ENCODE assay signal across 20 cellular contexts in genomic region chr5:9782806-9783560, GRCh38.
A peak's percentile ranks its signal among the peaks of the same experiment; 100 is the strongest.
DNase-seq lines count a peak whose midpoint lies in the region; ATAC-seq, FAIRE-seq and TF ChIP-seq lines count a peak whose summit lies in the region.
"Had no signal": no experiment of that assay in that cellular context is flagged by ENCODE, and none has a peak within 500 bp of the region (broad histone marks: within the 10 kb centered on the region; RNA-seq: fewer than 3 reads in every experiment).

No MANE protein-coding gene starts in this region.

- H3K4me2 ChIP-seq in IMR-90 (ENCODE audit: low read depth, low read length), result peak overlapping the region; percentile 19

- H2BK5ac ChIP-seq in IMR-90 (ENCODE audit: low read depth, low read length, poor library complexity, severe bottlenecking), result peak overlapping the region; percentile 16

- BruUV-seq in IMR-90 (replicated peaks; lab: Mats Ljungman, UMichigan), result no TSS peak

- H3K18ac ChIP-seq in IMR-90 (ENCODE audit: low read depth, low read length), result peak overlapping the region; percentile 69

- H3K27ac ChIP-seq in IMR-90 (ENCODE audit: insufficient read depth, low read length) (peak overlapping the region; percentile 76; the same call in 1 of the 2 replicates), lower lobe of right lung (no peak overlapping the region)
- H3K27ac ChIP-seq: body of pancreas had no signal

- CTCF ChIA-PET in IMR-90 (lab: Yijun Ruan, JAX), result interaction anchor here (1.1 kb wide), 1 partner anchor 16 kb away, joined by 3 read pairs; no protein-coding TSS in a partner anchor

- peaks cover 19% of the 10 kb centered on the region for H3K4me1 ChIP-seq in IMR-90 (ENCODE audit: control insufficient read depth, insufficient read depth, low read length)
- no peaks in the 10 kb centered on the region for H3K4me1 ChIP-seq in lower lobe of right lung
- H3K4me1 ChIP-seq: body of pancreas had no signal

- no peak for FAIRE-seq in GM19239 (lab: Jason Lieb, UNC)

- H3K56ac ChIP-seq in IMR-90 (ENCODE audit: extremely low read depth, insufficient read depth, low read length), result no peak overlapping the region

- peak overlapping the region; percentile 88 for H2BK120ac ChIP-seq in IMR-90 (ENCODE audit: low read depth, low read length)

- H2BK20ac ChIP-seq in IMR-90 (ENCODE audit: low read depth, low read length), result peak overlapping the region; percentile 87

- H3K9ac ChIP-seq in IMR-90 (ENCODE audit: low read depth, low read length), result no peak overlapping the region

- H3K4me3 ChIP-seq in IMR-90 (ENCODE audit: insufficient read depth, low read depth, low read length) (no peak overlapping the region), lower lobe of right lung (no peak overlapping the region)
- H3K4me3 ChIP-seq: body of pancreas had no signal

- no peak for TF ChIP-seq POLR2A in IMR-90 (IDR thresholded peaks at IDR 0.05; ENCODE audit: low read depth, low read length)

- POLR2A ChIA-PET in IMR-90 (lab: Charles Lee; ENCODE audit: unreplicated experiment), result no interaction called here

- intact Hi-C loops in IMR-90 (cut with micrococcal nuclease) (loop anchor here (5.0 kb wide), 1 partner anchor 236 kb away; the partner anchor contains the start of gene SEMA5A), lower lobe of right lung (cut with DNase I) (no loop called here)

- peak overlapping the region; percentile 73 for H2AK9ac ChIP-seq in IMR-90 (replicated peaks; ENCODE audit: low read depth, low read length, poor library complexity)

- in situ Hi-C loops in IMR-90 (cut with MboI; ENCODE audit: low sequenced_read_pairs), result no loop called here

- H4K20me1 ChIP-seq in IMR-90 (ENCODE audit: insufficient read depth, low read length), result no peaks in the 10 kb centered on the region

- ATAC-seq in IMR-90 (ENCODE audit: low read depth), result peak; percentile 77
- no peak for ATAC-seq in lower lobe of right lung
- ATAC-seq: body of pancreas; CD8-positive, alpha-beta T cell; naive thymus-derived CD4-positive, alpha-beta T cell; Right ventricle myocardium inferior; stimulated activated naive B cell treated with anti-CD40 and anti-IgM and Interleukin-4, amounts not matched to agents 10 μg/mL and 1 μg/mL and 100 μg/mL, for 72 hours had no signal

- no CpG with 5 or more reads among the region's 7 CpGs for WGBS in IMR-90 (ENCODE audit: extremely low coverage in 2 of 2, insufficient read length in 1 of 2), 2 experiments

- no peaks in the 10 kb centered on the region for H3K36me3 ChIP-seq in IMR-90 (ENCODE audit: control insufficient read depth, insufficient read depth, low read length)
- H3K36me3 ChIP-seq in lower lobe of right lung, result no peaks in the 10 kb centered on the region

- H3K14ac ChIP-seq in IMR-90 (replicated peaks; ENCODE audit: low read depth, low read length), result peak overlapping the region; percentile 67

- DNase-seq in DMS 273 (lab: John Stamatoyannopoulos, UW; ENCODE audit: unreplicated experiment), result peak; percentile 72
- peak; percentile 91 for DNase-seq in IMR-90
- peak; percentile 85 for DNase-seq in dedifferentiated amniotic fluid mesenchymal stem cell (ENCODE audit: extremely low spot score)
- peak; percentile 3 for DNase-seq in myocyte (ENCODE audit: low read depth)
- no peak for DNase-seq in lower lobe of right lung
- no peak for DNase-seq in GM19239 (ENCODE audit: insufficient read length, low spot score)
- no peak for DNase-seq in activated T-cell treated with anti-CD3 and anti-CD28 coated beads, Interleukin-2, amount 50 U/mL, for 1 hour
- no peak for DNase-seq in DMS79 treated with DMSO at 0.1 percent for 48 hours (lab: John Stamatoyannopoulos, UW)
- DNase-seq: activated CD4-positive, alpha-beta memory T cell treated with anti-CD3 and anti-CD28 coated beads for 36 hours; body of pancreas; CD8-positive, alpha-beta T cell; effector memory CD4-positive, alpha-beta T cell; kidney glomerular epithelial cell; naive thymus-derived CD4-positive, alpha-beta T cell; NCI-H1436 treated with DMSO at 0.1 percent for 48 hours; NK-92 treated with Interleukin-12 subunit alpha and Interleukin-12 subunit beta, amount 100 ng/mL, for 24 hours; stimulated activated CD4-positive, alpha-beta T cell treated with anti-CD3 and anti-CD28 coated beads, Interleukin-4, amount 100 ng/mL, for 4 hours; stimulated activated naive B cell treated with anti-CD40 and anti-IgM and Interleukin-4, amounts not matched to agents 10 μg/mL and 1 μg/mL and 100 μg/mL, for 72 hours; T-helper 9 cell had no signal

- peaks cover 7% of the 10 kb centered on the region for H3K9me1 ChIP-seq in IMR-90 (ENCODE audit: insufficient read depth, low read length)

- no peaks in the 10 kb centered on the region for H3K79me1 ChIP-seq in IMR-90 (ENCODE audit: low read depth in 1 of 2, low read length in 2 of 2)

- peak overlapping the region; percentile 45 for H4K91ac ChIP-seq in IMR-90 (ENCODE audit: insufficient read depth, low read depth, low read length)

- peak overlapping the region; percentile 13; the same call in 2 of the 3 replicates for H2BK15ac ChIP-seq in IMR-90 (ENCODE audit: low read depth, low read length)

- peak overlapping the region; percentile 62 for H4K5ac ChIP-seq in IMR-90 (ENCODE audit: low read depth, low read length)

- peak overlapping the region; percentile 81 for H3K4ac ChIP-seq in IMR-90 (ENCODE audit: low read depth, low read length)

- no peak for TF ChIP-seq RAD21 in IMR-90 (IDR thresholded peaks at IDR 0.05; ENCODE audit: low read length)

- no peak overlapping the region; the same call in 1 of the 2 replicates for H2AK5ac ChIP-seq in IMR-90 (ENCODE audit: low read depth, low read length)

- peak overlapping the region in 1 of 2 experiments; percentile 78; a peak in 2 of 4 replicates for H4K8ac ChIP-seq in IMR-90 (ENCODE audit: low read depth in 2 of 2, low read length in 2 of 2)

- peak overlapping the region; percentile 70; the same call in 1 of the 2 replicates for H3K23ac ChIP-seq in IMR-90 (ENCODE audit: low read depth, low read length)

- dilution Hi-C loops in IMR-90 (cut with HindIII; ENCODE audit: low sequenced_read_pairs, unreplicated experiment), result no loop called here

- TF ChIP-seq CTCF in IMR-90 (conservative IDR thresholded peaks at IDR 0.05; ENCODE audit: low read depth, low read length), result no peak
- no peak for TF ChIP-seq CTCF in lower lobe of right lung (IDR thresholded peaks at IDR 0.05)

- H3K9me3 ChIP-seq in IMR-90 (ENCODE audit: control insufficient read depth, insufficient read depth, low read length) (no peaks in the 10 kb centered on the region), lower lobe of right lung (no peaks in the 10 kb centered on the region)
- H3K9me3 ChIP-seq: body of pancreas had no signal

- H2AFZ ChIP-seq in IMR-90 (replicated peaks; ENCODE audit: low read length, poor library complexity), result peak overlapping the region; percentile 71

- H3K27me3 ChIP-seq in IMR-90 (ENCODE audit: control insufficient read depth, insufficient read depth, low read length) (no peaks in the 10 kb centered on the region), lower lobe of right lung (ENCODE audit: low read depth) (no peaks in the 10 kb centered on the region)
- H3K27me3 ChIP-seq: body of pancreas had no signal

TF ChIP-seq in IMR-90, 13 proteins besides CTCF, POLR2A, EP300 and RAD21:
- no peak for TF ChIP-seq MXI1 (IDR thresholded peaks at IDR 0.05; ENCODE audit: borderline replicate concordance, low read depth, low read length)
- peak; percentile 72 for TF ChIP-seq CEBPB (IDR thresholded peaks at IDR 0.05; ENCODE audit: low read depth, low read length)

Comparison
In these comparisons a context has a peak if more than half of its experiments do, and no peak if none do; other contexts are left out.
1. DNase-seq: peak in DMS 273 (single experiment), IMR-90 (single experiment), dedifferentiated amniotic fluid mesenchymal stem cell (single experiment) and myocyte (single experiment); none in lower lobe of right lung (single experiment), GM19239 (single experiment), activated T-cell treated with anti-CD3 and anti-CD28 coated beads, Interleukin-2, amount 50 U/mL, for 1 hour (single experiment) and DMS79 treated with DMSO at 0.1 percent for 48 hours (single experiment).